In the genomic region with DNA sequence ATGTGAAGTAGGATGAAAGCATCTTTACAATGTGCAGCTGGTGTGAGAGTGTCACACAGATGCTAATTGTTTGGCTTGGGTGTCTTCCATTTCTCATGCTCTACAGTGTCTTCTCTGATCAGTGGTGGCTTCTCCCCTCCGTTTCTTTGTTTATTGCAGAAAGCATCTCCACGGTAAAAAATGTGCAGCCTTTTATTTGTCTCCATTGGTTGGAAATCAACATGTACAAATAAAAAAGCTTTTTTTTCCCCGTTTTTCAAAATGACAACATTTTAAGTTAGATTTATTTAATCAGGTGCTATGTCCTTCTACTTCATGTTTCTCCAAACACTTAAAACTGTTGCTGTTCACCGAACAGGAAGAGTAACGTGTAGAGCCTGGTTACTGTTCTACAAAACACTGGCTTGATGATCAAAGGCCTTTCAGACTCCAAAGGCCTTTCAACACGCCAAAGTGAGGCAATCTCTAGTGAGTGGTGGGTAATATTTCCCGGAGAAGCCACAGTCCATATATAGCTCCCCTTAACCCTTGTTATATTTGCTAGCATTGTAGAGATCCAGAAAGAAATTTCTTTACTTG, we compare ENCODE assay signal across 8 cellular contexts. TPM values are rescaled to one million over a fixed set of nuclear protein-coding genes. Genes with fewer than 3 reads are reported as not detected.
A peak's percentile ranks its signal among the peaks of the same experiment; 100 is the strongest.
DNase-seq lines count a peak whose midpoint lies in the region; ATAC-seq lines count a peak whose summit lies in the region.
"Not testable (repeated sequence)": the region's sequence is repeated elsewhere in the genome, so short reads cannot be mapped to it uniquely, and the experiment has no call there.

No MANE protein-coding gene starts in this region.

- peak overlapping the region; percentile 82 for H3K27ac Mint-ChIP-seq in activated T-helper 2 cell treated with anti-CD3 and anti-CD28 coated beads, Interferon-gamma antibody, Interleukin-2, Interleukin-4, amounts not matched to agents 10 μg/mL and 5 μg/mL and 100 μg/mL, durations not matched to agents 14 hours and 24 hours and 36 hours

- H3K4me3 Mint-ChIP-seq in activated T-helper 2 cell treated with anti-CD3 and anti-CD28 coated beads, Interferon-gamma antibody, Interleukin-2, Interleukin-4, amounts not matched to agents 10 μg/mL and 5 μg/mL and 100 μg/mL, durations not matched to agents 14 hours and 24 hours and 36 hours (ENCODE audit: low read depth), result peak overlapping the region; percentile 65

- H3K27me3 Mint-ChIP-seq in activated T-helper 2 cell treated with anti-CD3 and anti-CD28 coated beads, Interferon-gamma antibody, Interleukin-2, Interleukin-4, amounts not matched to agents 10 μg/mL and 5 μg/mL and 100 μg/mL, durations not matched to agents 14 hours and 24 hours and 36 hours (ENCODE audit: low read depth), result not testable (repeated sequence)

- peak overlapping the region; percentile 72 for H3K27ac ChIP-seq in temporal lobe (ENCODE audit: low read depth, low read length)

- peak; percentile 1 for DNase-seq in NCI-H1092 treated with DMSO at 0.1 percent for 48 hours (lab: John Stamatoyannopoulos, UW)
- DNase-seq in SIG-M5 treated with dmso at 0.1 percent for 504 hours (lab: John Stamatoyannopoulos, UW; ENCODE audit: unreplicated experiment), result peak; percentile 60
- not testable (repeated sequence) for DNase-seq in activated T-helper 2 cell treated with anti-CD3 and anti-CD28 coated beads, Interferon-gamma antibody, Interleukin-2, Interleukin-4, amounts not matched to agents 10 μg/mL and 5 μg/mL and 100 μg/mL, durations not matched to agents 14 hours and 24 hours and 36 hours (ENCODE audit: low spot score); Right ventricle myocardium inferior (ENCODE audit: missing footprints)
- peak; percentile 31 for DNase-seq in middle frontal gyrus (ENCODE audit: extremely low spot score, low spot score)

- H3K36me3 Mint-ChIP-seq in activated T-helper 2 cell treated with anti-CD3 and anti-CD28 coated beads, Interferon-gamma antibody, Interleukin-2, Interleukin-4, amounts not matched to agents 10 μg/mL and 5 μg/mL and 100 μg/mL, durations not matched to agents 14 hours and 24 hours and 36 hours (ENCODE audit: low read depth), result peaks cover 14% of the 10 kb centered on the region

- intact Hi-C loops in activated T-helper 2 cell treated with anti-CD3 and anti-CD28 coated beads, Interferon-gamma antibody, Interleukin-2, Interleukin-4, amounts not matched to agents 10 μg/mL and 5 μg/mL and 100 μg/mL, durations not matched to agents 14 hours and 24 hours and 36 hours (cut with micrococcal nuclease), result loop anchor here (5.0 kb wide), 1 partner anchor 49 kb away; a partner anchor contains a TSS
- intact Hi-C loops in Right ventricle myocardium inferior (cut with DNase I), result not testable (repeated sequence)

- ATAC-seq in GM18498 (IDR thresholded peaks at IDR 0.05; ENCODE audit: unreplicated experiment) (peak; percentile 29), HG03064 (IDR thresholded peaks at IDR 0.05; ENCODE audit: low read depth, unreplicated experiment) (peak; percentile 37), Right ventricle myocardium inferior (peak; percentile 89)

- not testable (repeated sequence) for H3K9me3 Mint-ChIP-seq in activated T-helper 2 cell treated with anti-CD3 and anti-CD28 coated beads, Interferon-gamma antibody, Interleukin-2, Interleukin-4, amounts not matched to agents 10 μg/mL and 5 μg/mL and 100 μg/mL, durations not matched to agents 14 hours and 24 hours and 36 hours

- peaks cover 52% of the 10 kb centered on the region for H3K4me1 Mint-ChIP-seq in activated T-helper 2 cell treated with anti-CD3 and anti-CD28 coated beads, Interferon-gamma antibody, Interleukin-2, Interleukin-4, amounts not matched to agents 10 μg/mL and 5 μg/mL and 100 μg/mL, durations not matched to agents 14 hours and 24 hours and 36 hours (ENCODE audit: low read depth)

RNA-seq across cellular contexts. Expression of a gene that starts 48.8 kb away (rescaled TPM):
- 30.3 and 32.3 TPM in 2 replicates for total RNA-seq in activated T-helper 2 cell treated with anti-CD3 and anti-CD28 coated beads, Interferon-gamma antibody, Interleukin-2, Interleukin-4, amounts not matched to agents 10 μg/mL and 5 μg/mL and 100 μg/mL, durations not matched to agents 14 hours and 24 hours and 36 hours
- 10.6 TPM for total RNA-seq in Right ventricle myocardium inferior
- total RNA-seq in temporal lobe, result 51.6 TPM

Comparison
In these comparisons a context has a peak if more than half of its experiments do, and no peak if none do; other contexts are left out.
1. ATAC-seq: peak in every context shown above with its lines; median percentile 89 in Right ventricle myocardium inferior; 37 in HG03064; 29 in GM18498.